In genomic region chr2:36609507-36609906, GRCh38 we compare ENCODE assay signal across 19 cellular contexts.
"Had no signal": no experiment of that assay in that cellular context is flagged by ENCODE, and none has a peak within 500 bp of the region (broad histone marks: within the 10 kb centered on the region; RNA-seq: fewer than 3 reads in every experiment).

No MANE protein-coding gene starts in this region.

- DNase-seq: activated B cell treated with CpG ODN at 0.5 μM for 24 hours; activated CD4-positive, alpha-beta T cell treated with anti-CD3 and anti-CD28 coated beads for 1 hour; activated CD4-positive, alpha-beta T cell treated with anti-CD3 and anti-CD28 coated beads, Interleukin-2, amount 10 ng/mL, durations not matched to agents 24 days and 14 days; activated CD4-positive, alpha-beta T cell treated with anti-CD3 and anti-CD28 coated beads, Interleukin-2, amount 50 U/mL, for 48 hours; activated CD8-positive, alpha-beta memory T cell treated with anti-CD3 and anti-CD28 coated beads, Interleukin-2, amount 10 ng/mL, durations not matched to agents 7 days and 5 days; activated effector memory CD4-positive, alpha-beta T cell treated with Interleukin-2 at 50 U/mL for 16 hours; activated naive CD4-positive, alpha-beta T cell; activated T-cell treated with anti-CD3 and anti-CD28 coated beads, Interleukin-2, amount 50 U/mL, for 24 hours; brain microvascular endothelial cell; Karpas-422; MM.1S; NCI-H187; NCI-H524; SIG-M5; T-helper 17 cell; T1000 had no signal

- FAIRE-seq: K562, TTC549 had no signal

- H3K4me3 ChIP-seq: cardiac muscle cell, K562 had no signal
